Comparison of ENCODE assay signal across 8 cellular contexts in genomic region chr7:32164341-32164996, GRCh38.
A peak's percentile ranks its signal among the peaks of the same experiment; 100 is the strongest.
DNase-seq lines count a peak whose midpoint lies in the region; ATAC-seq and TF ChIP-seq lines count a peak whose summit lies in the region.

No MANE protein-coding gene starts in this region.

- H3K4me1 Mint-ChIP-seq in Caco-2 (ENCODE audit: low read depth, unreplicated experiment): no peaks in the 10 kb centered on the region
- H3K4me1 Mint-ChIP-seq in MCF 10A (ENCODE audit: insufficient read depth, unreplicated experiment): peaks cover 9% of the 10 kb centered on the region

- H3K27me3 Mint-ChIP-seq in Caco-2 (ENCODE audit: insufficient read depth, unreplicated experiment): no peaks in the 10 kb centered on the region
- no peaks in the 10 kb centered on the region for H3K27me3 Mint-ChIP-seq in MCF 10A (ENCODE audit: insufficient read depth, unreplicated experiment)

- no TSS peak for BruUV-seq in Caco-2 (replicated peaks; lab: Mats Ljungman, UMichigan)
- BruUV-seq in MCF 10A (replicated peaks; lab: Mats Ljungman, UMichigan): no TSS peak

- no peaks in the 10 kb centered on the region for H3K9me3 ChIP-seq in Caco-2

- no peaks in the 10 kb centered on the region for H3K27me3 ChIP-seq in Caco-2 (replicated peaks; ENCODE audit: control insufficient read depth, insufficient read depth, low read length)

- DNase-seq in Caco-2 (peak; percentile 51 to 56), NCI-H1092 treated with DMSO at 0.1 percent for 48 hours (lab: John Stamatoyannopoulos, UW) (peak; percentile 70), MCF 10A (ENCODE audit: unreplicated experiment) (peak; percentile 84), left lobe of liver (ENCODE audit: low spot score) (no peak), NOMO-1 treated with DMSO at 0.1 percent for 48 hours (lab: John Stamatoyannopoulos, UW; ENCODE audit: unreplicated experiment) (no peak)
- DNase-seq in stimulated activated CD4-positive, alpha-beta T cell treated with anti-CD3 and anti-CD28 coated beads, Interleukin-4, amount 100 ng/mL, for 24 hours: no peak
- DNase-seq in effector CD8-positive, alpha-beta T cell (lab: John Stamatoyannopoulos, UW): no peak

- intact Hi-C loops in Caco-2 (cut with micrococcal nuclease; ENCODE audit: unreplicated experiment): loop anchor here (1.0 kb wide), 3 partner anchors 350 to 420 kb away; no protein-coding TSS in a partner anchor
- intact Hi-C loops in MCF 10A (cut with micrococcal nuclease): loop anchor here (1.0 to 5.0 kb wide), 7 partner anchors 40 to 420 kb away; no protein-coding TSS in a partner anchor

- no peak overlapping the region for H3K4me3 ChIP-seq in Caco-2 (ENCODE audit: low read depth, low read length)

- no peaks in the 10 kb centered on the region for H3K36me3 ChIP-seq in Caco-2 (ENCODE audit: control insufficient read depth, insufficient read depth, low read length)

- POLR2A ChIA-PET in Caco-2 (lab: Charles Lee): no interaction called here
- POLR2A ChIA-PET in MCF 10A (lab: Yijun Ruan, JAX): no interaction called here

- no peak overlapping the region for H3K4me3 Mint-ChIP-seq in Caco-2 (ENCODE audit: unreplicated experiment)
- no peak overlapping the region for H3K4me3 Mint-ChIP-seq in MCF 10A (ENCODE audit: unreplicated experiment)

- TF ChIP-seq CTCF in Caco-2 (IDR thresholded peaks at IDR 0.05; ENCODE audit: insufficient read depth in 1 of 2, low read depth in 1 of 2, low read length in 1 of 2, severe bottlenecking in 1 of 2, unreplicated experiment in 1 of 2) (peak; percentile 50 to 56), MCF 10A (IDR thresholded peaks at IDR 0.05; ENCODE audit: unreplicated experiment) (peak; percentile 71)

- H3K9me3 Mint-ChIP-seq in Caco-2 (ENCODE audit: unreplicated experiment) (no peaks in the 10 kb centered on the region), MCF 10A (ENCODE audit: unreplicated experiment) (no peaks in the 10 kb centered on the region)

- ATAC-seq in left lobe of liver (peak; percentile 56), HG03097 (IDR thresholded peaks at IDR 0.05; ENCODE audit: low FRiP score, unreplicated experiment) (no peak)

- H3K27ac Mint-ChIP-seq in Caco-2 (ENCODE audit: unreplicated experiment) (no peak overlapping the region), MCF 10A (ENCODE audit: low read depth, unreplicated experiment) (no peak overlapping the region)

- H3K4me1 ChIP-seq in Caco-2: no peaks in the 10 kb centered on the region; the same call in 1 of the 2 replicates

- no peaks in the 10 kb centered on the region for H3K36me3 Mint-ChIP-seq in Caco-2 (ENCODE audit: insufficient read depth, unreplicated experiment)
- no peaks in the 10 kb centered on the region for H3K36me3 Mint-ChIP-seq in MCF 10A (ENCODE audit: insufficient read depth, unreplicated experiment)

- CTCF ChIA-PET in Caco-2 (lab: Charles Lee) (interaction anchor here (0.6 to 1.7 kb wide), 2 partner anchors 350 to 420 kb away, joined by 3 to 7 read pairs; no protein-coding TSS in a partner anchor), MCF 10A (lab: Yijun Ruan, JAX) (interaction anchor here (0.6 to 4.7 kb wide), 26 partner anchors 13 to 1297 kb away, joined by 3 to 40 read pairs (median 4); no protein-coding TSS in a partner anchor)

Comparison
In these comparisons a context has a peak if more than half of its experiments do, and no peak if none do; other contexts are left out.
1. DNase-seq: peak in Caco-2 (2 of 2), NCI-H1092 treated with DMSO at 0.1 percent for 48 hours (single experiment) and MCF 10A (single experiment); none in left lobe of liver (single experiment), stimulated activated CD4-positive, alpha-beta T cell treated with anti-CD3 and anti-CD28 coated beads, Interleukin-4, amount 100 ng/mL, for 24 hours (single experiment), effector CD8-positive, alpha-beta T cell (single experiment) and NOMO-1 treated with DMSO at 0.1 percent for 48 hours (single experiment).